Comparison of ENCODE assay signal across 2 cellular contexts in the genomic region with DNA sequence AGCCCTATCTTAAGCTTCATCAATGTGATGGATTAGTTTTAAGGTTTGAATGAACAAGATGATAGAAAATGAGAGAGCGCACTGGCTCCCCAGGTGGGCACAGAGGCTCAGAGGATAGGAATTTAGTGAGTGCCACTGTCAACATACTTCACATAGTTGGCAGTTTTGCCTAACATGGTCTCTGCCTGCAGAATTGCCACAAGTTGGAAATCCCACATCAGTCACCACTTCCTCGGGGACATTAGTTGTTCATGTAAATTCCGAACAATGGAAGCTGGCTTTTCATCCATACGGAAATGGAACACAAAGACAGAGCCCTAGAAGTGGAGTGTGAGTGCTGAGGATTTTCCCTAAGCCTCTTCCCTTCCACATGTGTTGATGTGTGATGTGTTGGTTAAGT.
TF ChIP-seq lines count a peak whose summit lies in the region.

No MANE protein-coding gene starts in this region.

TF ChIP-seq in SK-N-SH treated with all-trans-retinoic acid at 6 μM for 48 hours, 23 proteins besides CTCF, POLR2A, EP300 and RAD21:
- TF ChIP-seq TOX (CRISPR knock-in tag; IDR thresholded peaks at IDR 0.05; ENCODE audit: borderline replicate concordance) (no peak), ESRRG (CRISPR knock-in tag; IDR thresholded peaks at IDR 0.05) (no peak), ISL1 (CRISPR knock-in tag; IDR thresholded peaks at IDR 0.05) (0 out of 2 replicates have a peak, but pooled peaks have one; percentile 31)
TF ChIP-seq in SK-N-SH treated with all-trans-retinoic acid at 6 μM for 48 hours: peak in this region for 1.

TF ChIP-seq in SK-N-SH, 30 proteins besides CTCF, POLR2A, EP300 and RAD21:
- TF ChIP-seq, protein P1, sequence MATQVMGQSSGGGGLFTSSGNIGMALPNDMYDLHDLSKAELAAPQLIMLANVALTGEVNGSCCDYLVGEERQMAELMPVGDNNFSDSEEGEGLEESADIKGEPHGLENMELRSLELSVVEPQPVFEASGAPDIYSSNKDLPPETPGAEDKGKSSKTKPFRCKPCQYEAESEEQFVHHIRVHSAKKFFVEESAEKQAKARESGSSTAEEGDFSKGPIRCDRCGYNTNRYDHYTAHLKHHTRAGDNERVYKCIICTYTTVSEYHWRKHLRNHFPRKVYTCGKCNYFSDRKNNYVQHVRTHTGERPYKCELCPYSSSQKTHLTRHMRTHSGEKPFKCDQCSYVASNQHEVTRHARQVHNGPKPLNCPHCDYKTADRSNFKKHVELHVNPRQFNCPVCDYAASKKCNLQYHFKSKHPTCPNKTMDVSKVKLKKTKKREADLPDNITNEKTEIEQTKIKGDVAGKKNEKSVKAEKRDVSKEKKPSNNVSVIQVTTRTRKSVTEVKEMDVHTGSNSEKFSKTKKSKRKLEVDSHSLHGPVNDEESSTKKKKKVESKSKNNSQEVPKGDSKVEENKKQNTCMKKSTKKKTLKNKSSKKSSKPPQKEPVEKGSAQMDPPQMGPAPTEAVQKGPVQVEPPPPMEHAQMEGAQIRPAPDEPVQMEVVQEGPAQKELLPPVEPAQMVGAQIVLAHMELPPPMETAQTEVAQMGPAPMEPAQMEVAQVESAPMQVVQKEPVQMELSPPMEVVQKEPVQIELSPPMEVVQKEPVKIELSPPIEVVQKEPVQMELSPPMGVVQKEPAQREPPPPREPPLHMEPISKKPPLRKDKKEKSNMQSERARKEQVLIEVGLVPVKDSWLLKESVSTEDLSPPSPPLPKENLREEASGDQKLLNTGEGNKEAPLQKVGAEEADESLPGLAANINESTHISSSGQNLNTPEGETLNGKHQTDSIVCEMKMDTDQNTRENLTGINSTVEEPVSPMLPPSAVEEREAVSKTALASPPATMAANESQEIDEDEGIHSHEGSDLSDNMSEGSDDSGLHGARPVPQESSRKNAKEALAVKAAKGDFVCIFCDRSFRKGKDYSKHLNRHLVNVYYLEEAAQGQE (IDR thresholded peaks at IDR 0.05; ENCODE audit: low read depth, low read length), result no peak
